Comparison of ENCODE assay signal across 33 cellular contexts in the genomic region with DNA sequence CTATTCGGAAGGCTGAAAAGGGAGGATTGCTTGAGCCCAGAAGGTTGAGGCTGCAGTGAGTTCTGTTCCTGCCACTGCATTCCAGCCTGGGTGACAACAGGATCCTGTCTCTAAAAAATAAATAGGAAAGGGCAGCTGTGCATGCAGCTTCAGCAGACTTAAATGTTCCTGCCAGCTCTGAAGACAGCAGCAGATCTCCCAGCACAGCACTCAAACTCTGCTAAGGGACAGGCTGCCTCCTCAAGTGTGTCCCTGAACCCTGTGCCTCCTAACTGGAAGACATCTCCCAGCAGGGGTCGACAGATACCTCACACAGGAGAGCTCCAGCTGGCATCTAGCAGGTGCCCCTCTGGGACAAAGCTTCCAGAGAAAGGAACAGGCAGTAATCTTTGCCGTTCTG.
"Had no signal": no experiment of that assay in that cellular context is flagged by ENCODE, and none has a peak within 500 bp of the region (broad histone marks: within the 10 kb centered on the region; RNA-seq: fewer than 3 reads in every experiment).

No MANE protein-coding gene starts in this region.

- DNase-seq: Kasumi-1, MG63, MM.1S, MV-4-11, NCI-H1048, NCI-H1092, NCI-H1092 treated with DMSO at 0.1 percent for 48 hours, NCI-H1105, NCI-H1105 treated with DMSO at 0.1 percent for 48 hours, NCI-H1417, NCI-H1417 treated with DMSO at 0.1 percent for 48 hours, NCI-H1436, NCI-H1436 treated with DMSO at 0.1 percent for 48 hours, NCI-H146, NCI-H1694, NCI-H1694 treated with DMSO at 0.1 percent for 48 hours, NCI-H187, NCI-H187 treated with DMSO at 0.1 percent for 48 hours, NCI-H1930, NCI-H2029, NCI-H2029 treated with DMSO at 0.1 percent for 48 hours, NCI-H2081, NCI-H2081 treated with DMSO at 0.1 percent for 48 hours, NCI-H2107, NCI-H2171, NCI-H2171 treated with DMSO at 0.1 percent for 48 hours, NCI-H2227 treated with DMSO at 0.1 percent for 48 hours, NCI-H226, NCI-H345, NCI-H446, NCI-H446 treated with DMSO at 0.1 percent for 48 hours, NCI-H510A had no signal

- H3K27me3 ChIP-seq: MG63 had no signal

- H3K4me2 ChIP-seq: KMS-11 had no signal

- H3K4me3 ChIP-seq: MG63 had no signal

- H3K27ac ChIP-seq: KMS-11 had no signal

- H3K36me3 ChIP-seq: MG63 had no signal

- H3K9ac ChIP-seq: KMS-11 had no signal
